In genomic region chr11:124839051-124839971, GRCh38 we compare ENCODE assay signal across 8 cellular contexts. TPM values are rescaled to one million over a fixed set of nuclear protein-coding genes. Genes with fewer than 3 reads are reported as not detected.
DNase-seq lines count a peak whose midpoint lies in the region; ATAC-seq and TF ChIP-seq lines count a peak whose summit lies in the region.

No MANE protein-coding gene starts in this region.

- H3K27ac Mint-ChIP-seq in WTC11 = no peak overlapping the region
- H3K27ac Mint-ChIP-seq in stimulated activated naive CD8-positive, alpha-beta T cell treated with anti-CD3 and anti-CD28 coated beads, Interleukin-15, Interleukin-2, amounts not matched to agents 100 ng/mL and 50 ng/mL, for 24 hours = no peak overlapping the region
- no peak overlapping the region for H3K27ac Mint-ChIP-seq in natural killer cell treated with Interleukin-12 subunit alpha and Interleukin-12 subunit beta and Interleukin-15 and Interleukin-18, amount 100 ng/mL, for 72 hours

- peak; percentile 26 for ATAC-seq in WTC11
- ATAC-seq in natural killer cell treated with Interleukin-12 subunit alpha and Interleukin-12 subunit beta and Interleukin-15 and Interleukin-18, amount 100 ng/mL, for 72 hours = no peak
- no peak for ATAC-seq in HG03196 (IDR thresholded peaks at IDR 0.05; ENCODE audit: unreplicated experiment)

- peaks cover 19% of the 10 kb centered on the region for H3K27me3 Mint-ChIP-seq in WTC11 (ENCODE audit: low read depth)
- peaks cover 73% of the 10 kb centered on the region for H3K27me3 Mint-ChIP-seq in stimulated activated naive CD8-positive, alpha-beta T cell treated with anti-CD3 and anti-CD28 coated beads, Interleukin-15, Interleukin-2, amounts not matched to agents 100 ng/mL and 50 ng/mL, for 24 hours
- peaks cover 51 to 66% of the 10 kb centered on the region in 2 donors for H3K27me3 Mint-ChIP-seq in natural killer cell treated with Interleukin-12 subunit alpha and Interleukin-12 subunit beta and Interleukin-15 and Interleukin-18, amount 100 ng/mL, for 72 hours

- H3K4me1 Mint-ChIP-seq in WTC11 = peaks cover 30% of the 10 kb centered on the region
- H3K4me1 Mint-ChIP-seq in stimulated activated naive CD8-positive, alpha-beta T cell treated with anti-CD3 and anti-CD28 coated beads, Interleukin-15, Interleukin-2, amounts not matched to agents 100 ng/mL and 50 ng/mL, for 24 hours (ENCODE audit: low read depth) = peaks cover 18% of the 10 kb centered on the region
- peaks cover 11 to 12% of the 10 kb centered on the region in 2 donors for H3K4me1 Mint-ChIP-seq in natural killer cell treated with Interleukin-12 subunit alpha and Interleukin-12 subunit beta and Interleukin-15 and Interleukin-18, amount 100 ng/mL, for 72 hours (ENCODE audit: low read depth in 2 of 2)

- no peak for TF ChIP-seq CTCF in WTC11 (IDR thresholded peaks at IDR 0.05)

- POLR2A ChIA-PET in WTC11 (lab: Charles Lee) = no interaction called here

- DNase-seq in DMS53 (lab: John Stamatoyannopoulos, UW) (peak; percentile 45), DMS53 treated with DMSO at 0.1 percent for 48 hours (lab: John Stamatoyannopoulos, UW; ENCODE audit: unreplicated experiment) (no peak), WTC11 (ENCODE audit: low spot score) (peak; percentile 54), NCI-H2081 (lab: John Stamatoyannopoulos, UW) (no peak)
- DNase-seq in natural killer cell treated with Interleukin-12 subunit alpha and Interleukin-12 subunit beta and Interleukin-15 and Interleukin-18, amount 100 ng/mL, for 72 hours (ENCODE audit: low spot score) = no peak

- CTCF ChIA-PET in WTC11 (lab: Charles Lee) = interaction anchor here (0.6 to 5.1 kb wide), 13 partner anchors 21 to 170 kb away, joined by 3 to 66 read pairs (median 11); partner anchors contain the start of genes ESAM, MSANTD2, ROBO3 and SIAE

- H3K9me3 Mint-ChIP-seq in WTC11 = no peaks in the 10 kb centered on the region
- H3K9me3 Mint-ChIP-seq in stimulated activated naive CD8-positive, alpha-beta T cell treated with anti-CD3 and anti-CD28 coated beads, Interleukin-15, Interleukin-2, amounts not matched to agents 100 ng/mL and 50 ng/mL, for 24 hours = no peaks in the 10 kb centered on the region
- no peaks in the 10 kb centered on the region for H3K9me3 Mint-ChIP-seq in natural killer cell treated with Interleukin-12 subunit alpha and Interleukin-12 subunit beta and Interleukin-15 and Interleukin-18, amount 100 ng/mL, for 72 hours

- H3K4me3 ChIP-seq in iPS-11a (ENCODE audit: low read depth, low read length) = peak overlapping the region; percentile 13

- no peaks in the 10 kb centered on the region for H3K36me3 Mint-ChIP-seq in WTC11
- H3K36me3 Mint-ChIP-seq in stimulated activated naive CD8-positive, alpha-beta T cell treated with anti-CD3 and anti-CD28 coated beads, Interleukin-15, Interleukin-2, amounts not matched to agents 100 ng/mL and 50 ng/mL, for 24 hours (ENCODE audit: low read depth) = no peaks in the 10 kb centered on the region
- no peaks in the 10 kb centered on the region for H3K36me3 Mint-ChIP-seq in natural killer cell treated with Interleukin-12 subunit alpha and Interleukin-12 subunit beta and Interleukin-15 and Interleukin-18, amount 100 ng/mL, for 72 hours

- H3K4me3 Mint-ChIP-seq in WTC11 = peak overlapping the region; percentile 67
- H3K4me3 Mint-ChIP-seq in stimulated activated naive CD8-positive, alpha-beta T cell treated with anti-CD3 and anti-CD28 coated beads, Interleukin-15, Interleukin-2, amounts not matched to agents 100 ng/mL and 50 ng/mL, for 24 hours = peak overlapping the region; percentile 30
- H3K4me3 Mint-ChIP-seq in natural killer cell treated with Interleukin-12 subunit alpha and Interleukin-12 subunit beta and Interleukin-15 and Interleukin-18, amount 100 ng/mL, for 72 hours = no peak overlapping the region

TF ChIP-seq in WTC11, 78 proteins besides CTCF, POLR2A, EP300 and RAD21:
- TF ChIP-seq ZNF317 (CRISPR knock-in tag; IDR thresholded peaks at IDR 0.05; ENCODE audit: borderline replicate concordance, low read depth) = no peak
- no peak for TF ChIP-seq MLX (CRISPR knock-in tag; IDR thresholded peaks at IDR 0.05)
- 0 out of 2 replicates have a peak, but pooled peaks have one; percentile 5 for TF ChIP-seq SP1 (CRISPR knock-in tag; conservative IDR thresholded peaks at IDR 0.05)
- no peak for TF ChIP-seq ATF1 (CRISPR knock-in tag; IDR thresholded peaks at IDR 0.05)
- no peak for TF ChIP-seq HMGA2 (CRISPR knock-in tag; IDR thresholded peaks at IDR 0.05)
- TF ChIP-seq ATF3 (CRISPR knock-in tag; conservative IDR thresholded peaks at IDR 0.05) = no peak
- no peak for TF ChIP-seq E2F4 (CRISPR knock-in tag; IDR thresholded peaks at IDR 0.05; ENCODE audit: borderline replicate concordance, low read depth)

RNA-seq across cellular contexts. Expression of gene ROBO3, which starts 25.9 kb away (rescaled TPM):
- 21.3 to 27.5 TPM (median 25.3 TPM) in 3 replicates for total RNA-seq in WTC11 (2021)
- total RNA-seq in natural killer cell treated with Interleukin-12 subunit alpha and Interleukin-12 subunit beta and Interleukin-15 and Interleukin-18, amount 100 ng/mL, for 72 hours = 1 to 10 TPM; 5.3 to 7.9 TPM

RNA-seq across cellular contexts. Expression of gene MSANTD2, which starts 39.1 kb away (rescaled TPM):
- 16.5 to 17.5 TPM (median 16.8 TPM) in 3 replicates for total RNA-seq in WTC11 (2021)
- total RNA-seq in natural killer cell treated with Interleukin-12 subunit alpha and Interleukin-12 subunit beta and Interleukin-15 and Interleukin-18, amount 100 ng/mL, for 72 hours = 10 to 100 TPM; 10.5 to 20.4 TPM

RNA-seq across cellular contexts. Expression of gene ROBO4, which starts 58.4 kb away (rescaled TPM):
- 0.07 to 0.13 TPM (median 0.09 TPM) in 3 replicates for total RNA-seq in WTC11 (2021)
- not detected for total RNA-seq in natural killer cell treated with Interleukin-12 subunit alpha and Interleukin-12 subunit beta and Interleukin-15 and Interleukin-18, amount 100 ng/mL, for 72 hours

Comparison
In these comparisons a context has a peak if more than half of its experiments do, and no peak if none do; other contexts are left out.
1. DNase-seq: peak in DMS53 (single experiment) and WTC11 (single experiment); none in DMS53 treated with DMSO at 0.1 percent for 48 hours (single experiment), natural killer cell treated with Interleukin-12 subunit alpha and Interleukin-12 subunit beta and Interleukin-15 and Interleukin-18, amount 100 ng/mL, for 72 hours (single experiment) and NCI-H2081 (0 of 2).